In the genomic region with DNA sequence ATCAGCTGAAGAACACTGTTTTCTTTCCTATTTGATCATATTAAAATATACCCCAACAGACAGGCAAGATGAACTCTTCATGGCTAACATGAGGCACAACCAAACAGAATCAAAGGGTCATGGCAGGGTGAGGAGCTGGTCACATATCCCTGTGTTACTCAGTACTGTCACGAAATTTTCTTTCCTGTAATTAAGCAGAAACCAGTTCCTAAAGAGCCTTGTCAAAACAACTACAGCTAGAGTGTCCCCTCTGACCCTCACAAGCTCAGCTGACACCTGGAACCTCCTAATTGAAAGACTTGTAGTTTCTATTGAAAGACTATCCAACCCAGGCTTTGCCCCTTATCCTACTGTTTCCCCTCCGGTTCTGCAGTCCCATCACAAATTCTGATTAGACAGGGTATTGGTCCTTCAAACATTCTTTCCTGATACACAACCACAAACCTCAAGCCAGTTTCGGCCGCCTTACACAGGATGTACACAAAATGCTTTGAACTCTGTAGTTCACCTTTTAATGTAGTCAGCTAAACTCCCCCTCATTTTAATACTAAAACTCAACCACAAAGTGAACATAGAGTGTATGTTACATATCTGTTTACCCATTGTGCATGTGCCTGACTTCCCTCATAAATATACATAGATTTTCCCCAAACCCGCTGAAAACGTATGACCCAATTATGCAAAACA, we compare ENCODE assay signal across 11 cellular contexts.
DNase-seq lines count a peak whose midpoint lies in the region; ATAC-seq, FAIRE-seq and TF ChIP-seq lines count a peak whose summit lies in the region.
"Had no signal": no experiment of that assay in that cellular context is flagged by ENCODE, and none has a peak within 500 bp of the region (broad histone marks: within the 10 kb centered on the region; RNA-seq: fewer than 3 reads in every experiment).

No MANE protein-coding gene starts in this region.

- DNase-seq in Kasumi-1 (lab: John Stamatoyannopoulos, UW) (no peak), erythroblast (lab: John Stamatoyannopoulos, UW) (no peak), HTR-8/SVneo (ENCODE audit: insufficient read length, low spot score) (no peak), HuH-7 (ENCODE audit: low spot score) (no peak)
- DNase-seq: activated CD4-positive, CD25-positive, alpha-beta regulatory T cell treated with anti-CD3 and anti-CD28 coated beads, Interleukin-2, amount 50 U/mL, for 72 hours; Calu3; ovary had no signal

- H3K4me1 ChIP-seq in OCI-LY3 (ENCODE audit: low read length): peaks cover 7% of the 10 kb centered on the region

- H2AFZ ChIP-seq in OCI-LY3 (ENCODE audit: low read depth, low read length): peak overlapping the region; percentile 39; the same call in 1 of the 2 replicates

- peak; percentile 91 for ATAC-seq in GM18519 (IDR thresholded peaks at IDR 0.05; ENCODE audit: low FRiP score, unreplicated experiment)
- ATAC-seq in GM19467 (IDR thresholded peaks at IDR 0.05; ENCODE audit: unreplicated experiment): peak; percentile 98
- peak; percentile 88 for ATAC-seq in HG02981 (IDR thresholded peaks at IDR 0.05; ENCODE audit: unreplicated experiment)

- no peak for FAIRE-seq in HTR-8/SVneo (lab: Jason Lieb, UNC)

- H3K36me3 ChIP-seq in OCI-LY3 (replicated peaks; ENCODE audit: low read depth, low read length): no peaks in the 10 kb centered on the region
- H3K36me3 ChIP-seq: ovary had no signal

- H3K27me3 ChIP-seq in OCI-LY3 (ENCODE audit: low read depth, low read length): no peaks in the 10 kb centered on the region
- H3K27me3 ChIP-seq: ovary had no signal

- H3K4me2 ChIP-seq in OCI-LY3 (ENCODE audit: low read length): no peak overlapping the region

- no peaks in the 10 kb centered on the region for H3K9me3 ChIP-seq in OCI-LY3 (ENCODE audit: insufficient read depth, low read length)
- H3K9me3 ChIP-seq: ovary had no signal

- TF ChIP-seq POLR2A in erythroblast (IDR thresholded peaks at IDR 0.05; ENCODE audit: low read length): no peak

- no peak overlapping the region for H3K4me3 ChIP-seq in OCI-LY3 (ENCODE audit: low read length)
- H3K4me3 ChIP-seq: ovary had no signal

- H3K9ac ChIP-seq in OCI-LY3 (ENCODE audit: low read length): no peak overlapping the region

- no peak overlapping the region for H3K27ac ChIP-seq in OCI-LY3 (ENCODE audit: low read length)
- H3K27ac ChIP-seq: ovary had no signal

- TF ChIP-seq CTCF in OCI-LY3 (IDR thresholded peaks at IDR 0.05; ENCODE audit: low read depth, low read length): no peak

- H3K79me2 ChIP-seq in OCI-LY3 (ENCODE audit: low read length): no peaks in the 10 kb centered on the region

- H4K20me1 ChIP-seq in OCI-LY3 (ENCODE audit: insufficient read depth, low read length): no peaks in the 10 kb centered on the region
